9 cellular contexts compared by ENCODE assay signal in the genomic region with DNA sequence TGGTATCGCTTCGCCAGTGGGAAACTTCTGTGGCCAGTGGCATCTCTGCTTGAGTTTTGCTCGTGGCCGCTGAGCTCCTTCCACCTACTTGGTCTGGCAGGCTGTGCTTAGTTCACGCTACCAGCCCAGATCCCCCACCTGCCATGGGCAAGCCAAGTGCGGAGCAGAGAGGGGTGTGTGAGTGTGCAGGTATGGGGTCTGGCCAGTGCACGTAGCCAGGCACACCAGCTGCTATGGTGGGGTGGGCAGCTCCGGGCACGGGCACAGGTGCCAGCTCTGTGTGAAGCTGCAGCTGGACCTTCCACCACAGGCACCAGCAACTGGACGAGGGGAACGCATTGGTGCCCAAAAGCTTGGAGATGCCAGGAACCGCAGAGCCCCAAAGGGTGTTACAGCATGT.
"Had no signal": no experiment of that assay in that cellular context is flagged by ENCODE, and none has a peak within 500 bp of the region (broad histone marks: within the 10 kb centered on the region; RNA-seq: fewer than 3 reads in every experiment).

No MANE protein-coding gene starts in this region.

- H2AFZ ChIP-seq: GM23338 had no signal

- FAIRE-seq: HepG2 had no signal

- H3K36me3 ChIP-seq: HAP-1 had no signal

- H3K9me3 ChIP-seq: HAP-1 had no signal

- H3K4me2 ChIP-seq: GM23338 had no signal

- H3K27ac Mint-ChIP-seq: GM23338, HFFc6 had no signal

- H3K9me3 Mint-ChIP-seq: HFFc6, IgD-negative memory B cell had no signal

- H3K4me3 Mint-ChIP-seq: GM23338, HFFc6, IgD-negative memory B cell had no signal

- DNase-seq: H7, HFFc6, KG1 had no signal

- H3K4me1 Mint-ChIP-seq: IgD-negative memory B cell had no signal

- H3K4me3 ChIP-seq: GM23338, HAP-1 had no signal

- H3K27ac ChIP-seq: HL-60 had no signal

- H3K4me1 ChIP-seq: HAP-1 had no signal

- ATAC-seq: GM23338, HCT116 had no signal
